9 cellular contexts compared by ENCODE assay signal in the genomic region with DNA sequence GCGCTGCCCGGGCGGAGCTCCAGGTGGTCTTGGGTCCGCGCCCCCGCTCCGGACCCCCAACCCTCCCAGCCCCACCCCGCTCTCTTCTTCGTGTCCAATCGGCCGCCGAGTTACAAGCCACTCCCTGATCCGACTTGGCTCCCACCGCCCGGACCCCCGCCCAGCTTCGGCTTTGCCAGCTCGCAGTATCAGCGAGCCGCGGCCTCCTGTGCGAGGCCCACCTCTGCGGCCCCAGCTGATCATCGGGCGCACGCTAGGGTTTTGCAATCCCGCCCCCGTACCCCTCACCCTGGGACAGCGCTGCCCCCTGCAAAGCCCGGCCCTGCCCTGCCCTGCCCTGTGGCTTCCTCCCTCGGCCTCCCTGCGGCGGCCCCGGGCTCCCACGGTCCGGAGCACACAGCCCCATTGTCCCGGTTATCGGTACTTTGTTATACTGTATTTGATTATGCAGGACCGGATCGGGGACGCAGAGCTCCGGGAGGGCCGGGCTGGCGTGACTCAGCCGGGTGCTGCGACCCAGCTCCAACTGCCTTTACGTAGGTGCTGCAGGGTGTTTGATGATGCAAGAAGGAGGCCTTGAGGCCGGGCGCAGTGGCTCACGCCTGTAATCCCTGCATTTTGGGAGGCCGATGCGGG. TPM values are rescaled to one million over a fixed set of nuclear protein-coding genes. Genes with fewer than 3 reads are reported as not detected.
DNase-seq lines count a peak whose midpoint lies in the region; ATAC-seq and TF ChIP-seq lines count a peak whose summit lies in the region.
"Had no signal": no experiment of that assay in that cellular context is flagged by ENCODE, and none has a peak within 500 bp of the region (broad histone marks: within the 10 kb centered on the region; RNA-seq: fewer than 3 reads in every experiment).

No MANE protein-coding gene starts in this region.

- peak overlapping the region; percentile 24 for H3K9ac ChIP-seq in trophoblast cell (ENCODE audit: low read length)

- H4K12ac ChIP-seq in trophoblast cell (ENCODE audit: low read depth, low read length), result peak overlapping the region; percentile 82

- peak overlapping the region; percentile 88 for H3K27ac ChIP-seq in trophoblast cell (ENCODE audit: low read depth, low read length)

- peak overlapping the region; percentile 82 for H2BK120ac ChIP-seq in trophoblast cell (ENCODE audit: insufficient read depth, low read length, poor library complexity)

- peak overlapping the region; percentile 76 for H3K14ac ChIP-seq in trophoblast cell (ENCODE audit: low read length)

- peaks cover 8% of the 10 kb centered on the region for H3K79me2 ChIP-seq in trophoblast cell (ENCODE audit: control insufficient read depth, insufficient read depth, low read length, poor library complexity)

- POLR2A ChIA-PET in BJ (lab: Charles Lee), result no interaction called here

- H3K4ac ChIP-seq in trophoblast cell (ENCODE audit: low read depth, low read length), result peak overlapping the region; percentile 31

- peak; percentile 11 for ATAC-seq in GM21528 (IDR thresholded peaks at IDR 0.05; ENCODE audit: low FRiP score, unreplicated experiment)
- peak; percentile 49 to 62 for ATAC-seq in activated T-cell treated with anti-CD3 and anti-CD28 coated beads, Interleukin-2, amount 50 U/mL, for 72 hours (replicated peaks in 1 of 2)
- no peak for ATAC-seq in GM21786 (IDR thresholded peaks at IDR 0.05; ENCODE audit: unreplicated experiment)

- H4K8ac ChIP-seq in trophoblast cell (ENCODE audit: low read depth, low read length), result peak overlapping the region; percentile 84

- peaks cover 16% of the 10 kb centered on the region for H3K79me1 ChIP-seq in trophoblast cell (ENCODE audit: low read length)

- H2AFZ ChIP-seq in trophoblast cell (ENCODE audit: insufficient read depth, low read length, poor library complexity), result peak overlapping the region; percentile 30

- H3K18ac ChIP-seq in trophoblast cell (ENCODE audit: low read length), result peak overlapping the region; percentile 79

- H3K27me3 ChIP-seq in BJ (ENCODE audit: control insufficient read depth, insufficient read depth, low read length), result no peaks in the 10 kb centered on the region
- H3K27me3 ChIP-seq in trophoblast cell (ENCODE audit: insufficient read depth, low read length), result no peaks in the 10 kb centered on the region

- H3K27ac Mint-ChIP-seq in activated T-cell treated with anti-CD3 and anti-CD28 coated beads, Interleukin-2, amount 50 U/mL, for 72 hours, result peak overlapping the region; percentile 22

- H3K4me2 ChIP-seq in trophoblast cell (ENCODE audit: low read length), result peak overlapping the region; percentile 72

- H3K9me3 Mint-ChIP-seq in activated T-cell treated with anti-CD3 and anti-CD28 coated beads, Interleukin-2, amount 50 U/mL, for 72 hours, result no peaks in the 10 kb centered on the region

- H3K9me3 ChIP-seq in trophoblast cell (ENCODE audit: insufficient read depth, low read depth, low read length), result peaks cover 2% of the 10 kb centered on the region

- H2BK5ac ChIP-seq in trophoblast cell (ENCODE audit: low read depth, low read length, poor library complexity), result peak overlapping the region; percentile 82

- CTCF ChIA-PET in BJ (lab: Yijun Ruan, JAX), result interaction anchor here (3.1 kb wide), 1 partner anchor 96 kb away, joined by 17 read pairs; no protein-coding TSS in a partner anchor

- H3K4me1 Mint-ChIP-seq in activated T-cell treated with anti-CD3 and anti-CD28 coated beads, Interleukin-2, amount 50 U/mL, for 72 hours (ENCODE audit: low read depth), result peaks cover 31% of the 10 kb centered on the region

- H4K91ac ChIP-seq in trophoblast cell (ENCODE audit: low read depth, low read length), result peak overlapping the region; percentile 87

- peaks cover 13 to 23% of the 10 kb centered on the region in 2 donors for H3K36me3 Mint-ChIP-seq in activated T-cell treated with anti-CD3 and anti-CD28 coated beads, Interleukin-2, amount 50 U/mL, for 72 hours (ENCODE audit: insufficient read depth in 2 of 2)

- WGBS in trophoblast cell (ENCODE audit: extremely low coverage, insufficient coverage, insufficient read length), result no CpG with 5 or more reads among the region's 52 CpGs

- TF ChIP-seq CTCF in BJ (IDR thresholded peaks at IDR 0.05; ENCODE audit: insufficient read depth, low read depth, low read length) (no peak), fibroblast of the aortic adventitia (IDR thresholded peaks at IDR 0.05; ENCODE audit: insufficient read depth, low read length) (no peak)

- H3K4me1 ChIP-seq in trophoblast cell (ENCODE audit: control insufficient read depth in 1 of 2, insufficient read depth in 2 of 2, low read length in 2 of 2), result peaks cover 7 to 16% of the 10 kb centered on the region in 2 experiments

- H3K36me3 ChIP-seq in BJ (ENCODE audit: control insufficient read depth, insufficient read depth, low read length) (peaks cover 8% of the 10 kb centered on the region), trophoblast cell (ENCODE audit: control insufficient read depth in 1 of 2, insufficient read depth in 2 of 2, low read length in 2 of 2) (peaks cover 33 to 55% of the 10 kb centered on the region in 2 experiments)

- H3K4me3 ChIP-seq in BJ (ENCODE audit: low read depth, low read length) (peak overlapping the region; percentile 37), fibroblast of the aortic adventitia (ENCODE audit: low read depth, low read length) (peak overlapping the region; percentile 5), trophoblast cell (ENCODE audit: low read depth, low read length) (peak overlapping the region; percentile 87)

- H3K4me3 Mint-ChIP-seq in activated T-cell treated with anti-CD3 and anti-CD28 coated beads, Interleukin-2, amount 50 U/mL, for 72 hours, result peak overlapping the region; percentile 74 to 84

- DNase-seq in BJ (ENCODE audit: low read depth) (no peak), NCI-H460 (ENCODE audit: extremely low read depth, low read depth) (peak; percentile 50), fibroblast of the aortic adventitia (ENCODE audit: low read depth) (no peak), trophoblast cell (peak; percentile 95 to 96), RPMI8226 (no peak)
- peak; percentile 66 to 67 for DNase-seq in activated T-cell treated with anti-CD3 and anti-CD28 coated beads, Interleukin-2, amount 50 U/mL, for 72 hours

- no peaks in the 10 kb centered on the region for H3K27me3 Mint-ChIP-seq in activated T-cell treated with anti-CD3 and anti-CD28 coated beads, Interleukin-2, amount 50 U/mL, for 72 hours (ENCODE audit: low read depth)

- peak overlapping the region; percentile 38 for H2AK5ac ChIP-seq in trophoblast cell (ENCODE audit: low read length)

- H2BK12ac ChIP-seq in trophoblast cell (ENCODE audit: low read length), result no peak overlapping the region

- no peak overlapping the region for H3K23ac ChIP-seq in trophoblast cell (ENCODE audit: low read length)

RNA-seq across cellular contexts. Expression of a gene that starts 0.6 kb away (rescaled TPM):
- 2.1 and 2.4 TPM in 2 replicates for polyA plus RNA-seq in BJ (2011; rRNA removed)
- polyA minus RNA-seq in BJ (2011; rRNA and poly(A)+ RNA removed), result 0.82 and 2.2 TPM in 2 replicates
- total RNA-seq in NCI-H460 (2014; rRNA removed; shearing (Covaris generic)), result 1.5 and 2.5 TPM in 2 replicates
- 11.2 and 11.7 TPM in 2 replicates for polyA plus RNA-seq in NCI-H460 (2014; cell fraction: nucleus; rRNA removed)
- total RNA-seq in activated T-cell treated with anti-CD3 and anti-CD28 coated beads, Interleukin-2, amount 50 U/mL, for 72 hours, result 10 to 100 TPM; 72.8 to 82.2 TPM
- total RNA-seq in fibroblast of the aortic adventitia (ENCODE audit: low replicate concordance), result 0.33 and 1.1 TPM in 2 replicates
- 39.2 and 41.2 TPM in 2 replicates for polyA plus RNA-seq in trophoblast cell (2013)

RNA-seq across cellular contexts. Expression of a gene that starts 10.1 kb away (rescaled TPM):
- polyA plus RNA-seq in BJ (2011; rRNA removed), result 1.3 and 1.9 TPM in 2 replicates
- polyA minus RNA-seq in BJ (2011; rRNA and poly(A)+ RNA removed), result 0.95 and 2.3 TPM in 2 replicates
- 0.57 TPM in 1 of 2 replicates, not detected in the other for total RNA-seq in NCI-H460 (2014; rRNA removed; shearing (Covaris generic))
- 6.1 and 6.6 TPM in 2 replicates for polyA plus RNA-seq in NCI-H460 (2014; cell fraction: nucleus; rRNA removed)
- 10 to 100 TPM; 28.3 to 56.8 TPM for total RNA-seq in activated T-cell treated with anti-CD3 and anti-CD28 coated beads, Interleukin-2, amount 50 U/mL, for 72 hours
- total RNA-seq in fibroblast of the aortic adventitia (ENCODE audit: low replicate concordance), result 0.33 and 0.45 TPM in 2 replicates
- polyA plus RNA-seq in trophoblast cell (2013), result 1.4 TPM in 2 replicates
- total RNA-seq: lung microvascular endothelial cell had no signal

RNA-seq across cellular contexts. Expression of a gene that starts 14.8 kb away (rescaled TPM):
- polyA plus RNA-seq in BJ (2011; rRNA removed), result 3.8 and 4.4 TPM in 2 replicates
- 2.2 and 3.3 TPM in 2 replicates for polyA minus RNA-seq in BJ (2011; rRNA and poly(A)+ RNA removed)
- 2.2 and 4.4 TPM in 2 replicates for total RNA-seq in NCI-H460 (2014; rRNA removed; shearing (Covaris generic))
- 4.1 and 8.3 TPM in 2 replicates for polyA plus RNA-seq in NCI-H460 (2014; cell fraction: nucleus; rRNA removed)
- 10 to 100 TPM; 96.4 to 99.8 TPM for total RNA-seq in activated T-cell treated with anti-CD3 and anti-CD28 coated beads, Interleukin-2, amount 50 U/mL, for 72 hours
- total RNA-seq in fibroblast of the aortic adventitia (ENCODE audit: low replicate concordance), result 2.0 and 3.2 TPM in 2 replicates
- 15.7 and 17.3 TPM in 2 replicates for polyA plus RNA-seq in trophoblast cell (2013)

RNA-seq across cellular contexts. Expression of a gene that starts 34.9 kb away (rescaled TPM):
- polyA plus RNA-seq in BJ (2011; rRNA removed), result 11.1 and 27.9 TPM in 2 replicates
- 38.2 TPM in 2 replicates for polyA minus RNA-seq in BJ (2011; rRNA and poly(A)+ RNA removed)
- 27.9 and 29.9 TPM in 2 replicates for total RNA-seq in NCI-H460 (2014; rRNA removed; shearing (Covaris generic))
- 94.9 and 119 TPM in 2 replicates for polyA plus RNA-seq in NCI-H460 (2014; cell fraction: nucleus; rRNA removed)
- 10 to 100 TPM; 48.8 to 65.4 TPM for total RNA-seq in activated T-cell treated with anti-CD3 and anti-CD28 coated beads, Interleukin-2, amount 50 U/mL, for 72 hours
- total RNA-seq in fibroblast of the aortic adventitia (ENCODE audit: low replicate concordance), result 35.1 and 173 TPM in 2 replicates
- 36.9 and 40.8 TPM in 2 replicates for polyA plus RNA-seq in trophoblast cell (2013)

RNA-seq across cellular contexts. Expression of a gene that starts 40.0 kb away (rescaled TPM):
- polyA plus RNA-seq in BJ (2011; rRNA removed), result 2.5 and 4.5 TPM in 2 replicates
- 3.3 and 4.5 TPM in 2 replicates for polyA minus RNA-seq in BJ (2011; rRNA and poly(A)+ RNA removed)
- 6.6 and 7.0 TPM in 2 replicates for total RNA-seq in NCI-H460 (2014; rRNA removed; shearing (Covaris generic))
- 10.6 and 20.2 TPM in 2 replicates for polyA plus RNA-seq in NCI-H460 (2014; cell fraction: nucleus; rRNA removed)
- total RNA-seq in activated T-cell treated with anti-CD3 and anti-CD28 coated beads, Interleukin-2, amount 50 U/mL, for 72 hours, result 10 to 100 TPM; 67.1 to 77.2 TPM
- total RNA-seq in fibroblast of the aortic adventitia (ENCODE audit: low replicate concordance), result 3.0 and 6.8 TPM in 2 replicates
- polyA plus RNA-seq in trophoblast cell (2013), result 10.6 and 11.9 TPM in 2 replicates

Comparison
In these comparisons a context has a peak if more than half of its experiments do, and no peak if none do; other contexts are left out.
1. DNase-seq: peak in NCI-H460 (single experiment), activated T-cell treated with anti-CD3 and anti-CD28 coated beads, Interleukin-2, amount 50 U/mL, for 72 hours (2 of 2) and trophoblast cell (2 of 2); none in BJ (single experiment), fibroblast of the aortic adventitia (single experiment) and RPMI8226 (single experiment).
2. H3K4me3 ChIP-seq: peak in every context shown above with its lines; median percentile 87 in trophoblast cell; 37 in BJ; 5 in fibroblast of the aortic adventitia.
3. RNA of a gene that starts 0.6 kb away (total RNA-seq): 72.8 to 82.2 TPM in activated T-cell treated with anti-CD3 and anti-CD28 coated beads, Interleukin-2, amount 50 U/mL, for 72 hours; 1.5 to 2.5 TPM in NCI-H460 and 0.33 to 1.1 TPM in fibroblast of the aortic adventitia; every median in the first group is over 10 times any median in the second.
4. RNA of a gene that starts 10.1 kb away (total RNA-seq): 28.3 to 56.8 TPM in activated T-cell treated with anti-CD3 and anti-CD28 coated beads, Interleukin-2, amount 50 U/mL, for 72 hours; 0.57 TPM in NCI-H460 and 0.33 to 0.45 TPM in fibroblast of the aortic adventitia; every median in the first group is over 10 times any median in the second.
5. RNA of a gene that starts 14.8 kb away (total RNA-seq): 96.4 to 99.8 TPM in activated T-cell treated with anti-CD3 and anti-CD28 coated beads, Interleukin-2, amount 50 U/mL, for 72 hours; 2.2 to 4.4 TPM in NCI-H460 and 2.0 to 3.2 TPM in fibroblast of the aortic adventitia; every median in the first group is over 10 times any median in the second.